ENCODE assay signal across 9 cellular contexts in the genomic region with DNA sequence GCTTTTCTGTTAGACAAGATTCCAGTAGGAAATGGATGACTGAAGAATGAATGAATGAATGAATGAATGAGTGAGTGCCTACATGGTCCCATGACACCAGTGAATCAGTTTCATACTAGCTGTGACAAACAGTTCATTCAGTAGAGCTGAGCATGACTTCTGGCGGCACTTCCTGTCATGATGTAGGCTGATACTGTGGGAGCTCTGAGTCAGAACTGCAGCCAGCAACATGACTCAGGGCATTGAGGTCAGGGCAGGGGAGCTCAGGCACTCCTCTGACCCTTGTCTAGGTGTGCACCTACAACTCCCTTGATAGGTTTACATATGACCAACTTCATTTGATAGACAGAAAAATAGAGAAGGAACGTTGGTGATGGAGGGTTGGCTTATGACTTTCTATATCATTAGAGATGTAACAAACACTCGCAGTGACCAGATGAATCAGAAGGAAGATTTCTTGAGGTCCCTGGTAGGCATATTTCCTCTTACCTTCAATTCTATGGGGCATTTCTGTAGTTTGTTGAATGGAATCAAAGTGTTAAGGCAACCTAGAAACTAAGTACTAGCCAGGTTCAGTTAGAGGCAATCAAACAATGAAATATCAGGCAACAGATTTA.
DNase-seq lines count a peak whose midpoint lies in the region; ATAC-seq and TF ChIP-seq lines count a peak whose summit lies in the region.
"Had no signal": no experiment of that assay in that cellular context is flagged by ENCODE, and none has a peak within 500 bp of the region (broad histone marks: within the 10 kb centered on the region; RNA-seq: fewer than 3 reads in every experiment).

No MANE protein-coding gene starts in this region.

- no peak overlapping the region for H3K4me3 Mint-ChIP-seq in activated CD4-positive, alpha-beta memory T cell treated with anti-CD3 and anti-CD28 coated beads, Interleukin-2, amount 10 ng/mL, durations not matched to agents 7 days and 5 days

- H3K27ac ChIP-seq in gastrocnemius medialis, result peak overlapping the region in 1 of 4 donors; percentile 3
- H3K27ac ChIP-seq: KMS-11 had no signal

- no peaks in the 10 kb centered on the region for H3K36me3 ChIP-seq in gastrocnemius medialis

- no peak overlapping the region for H3K4me3 ChIP-seq in gastrocnemius medialis

- CTCF ChIA-PET in activated CD4-positive, alpha-beta memory T cell treated with anti-CD3 and anti-CD28 coated beads, Interleukin-2, amount 10 ng/mL, durations not matched to agents 7 days and 5 days (lab: Charles Lee), result interaction anchor here (0.9 to 1.7 kb wide), 6 partner anchors 11 to 316 kb away, joined by 3 to 8 read pairs (median 4); no protein-coding TSS in a partner anchor

- peaks cover 3% of the 10 kb centered on the region for H3K36me3 Mint-ChIP-seq in activated CD4-positive, alpha-beta memory T cell treated with anti-CD3 and anti-CD28 coated beads, Interleukin-2, amount 10 ng/mL, durations not matched to agents 7 days and 5 days (ENCODE audit: low read depth)

- no peaks in the 10 kb centered on the region for H3K9me3 Mint-ChIP-seq in activated CD4-positive, alpha-beta memory T cell treated with anti-CD3 and anti-CD28 coated beads, Interleukin-2, amount 10 ng/mL, durations not matched to agents 7 days and 5 days

- POLR2A ChIA-PET in activated CD4-positive, alpha-beta memory T cell treated with anti-CD3 and anti-CD28 coated beads, Interleukin-2, amount 10 ng/mL, durations not matched to agents 7 days and 5 days (lab: Charles Lee), result interaction anchor here (0.6 to 1.4 kb wide), 6 partner anchors 9 to 517 kb away, joined by 3 to 5 read pairs (median 4); a partner anchor contains a TSS

- H3K9me3 ChIP-seq in gastrocnemius medialis, result no peaks in the 10 kb centered on the region

- peaks cover 0 to 8% of the 10 kb centered on the region in 2 donors for H3K4me1 ChIP-seq in gastrocnemius medialis

- no peak for TF ChIP-seq CTCF in gastrocnemius medialis (IDR thresholded peaks at IDR 0.05 in 4 of 5, conservative IDR thresholded peaks at IDR 0.05 in 1 of 5)

- no peaks in the 10 kb centered on the region for H3K27me3 ChIP-seq in gastrocnemius medialis

- intact Hi-C loops in gastrocnemius medialis (cut with DNase I; ENCODE audit: low total_unique reads), result no loop called here

- H3K4me1 Mint-ChIP-seq in activated CD4-positive, alpha-beta memory T cell treated with anti-CD3 and anti-CD28 coated beads, Interleukin-2, amount 10 ng/mL, durations not matched to agents 7 days and 5 days, result peaks cover 27% of the 10 kb centered on the region

- peak; percentile 99 for ATAC-seq in GM21619 (IDR thresholded peaks at IDR 0.05; ENCODE audit: unreplicated experiment)
- ATAC-seq in gastrocnemius medialis, result peak; percentile 90

- TF ChIP-seq POLR2A in gastrocnemius medialis (IDR thresholded peaks at IDR 0.05), result no peak

- DNase-seq in EH (ENCODE audit: low read depth) (peak; percentile 86), HuH-7 (ENCODE audit: low spot score) (peak; percentile 81), fibroblast of gingiva (ENCODE audit: low read depth) (peak; percentile 41), gastrocnemius medialis (peak; percentile 41 to 51), NCI-H2171 treated with DMSO at 0.1 percent for 48 hours (lab: John Stamatoyannopoulos, UW) (no peak), cortex of kidney (lab: John Stamatoyannopoulos, UW) (no peak)
- DNase-seq in activated CD4-positive, alpha-beta memory T cell treated with anti-CD3 and anti-CD28 coated beads, Interleukin-2, amount 10 ng/mL, durations not matched to agents 7 days and 5 days, result peak; percentile 86

- H3K27ac Mint-ChIP-seq in activated CD4-positive, alpha-beta memory T cell treated with anti-CD3 and anti-CD28 coated beads, Interleukin-2, amount 10 ng/mL, durations not matched to agents 7 days and 5 days, result peak overlapping the region; percentile 87

- no peaks in the 10 kb centered on the region for H3K27me3 Mint-ChIP-seq in activated CD4-positive, alpha-beta memory T cell treated with anti-CD3 and anti-CD28 coated beads, Interleukin-2, amount 10 ng/mL, durations not matched to agents 7 days and 5 days

- in situ Hi-C loops in gastrocnemius medialis (cut with MboI; ENCODE audit: low sequenced_read_pairs in 4 of 4), result loop anchor here in 3 of 4 donors (10.0 kb wide), 1 partner anchor 317 kb away; no protein-coding TSS in a partner anchor

Comparison
In these comparisons a context has a peak if more than half of its experiments do, and no peak if none do; other contexts are left out.
1. DNase-seq: peak in EH (single experiment), HuH-7 (single experiment), activated CD4-positive, alpha-beta memory T cell treated with anti-CD3 and anti-CD28 coated beads, Interleukin-2, amount 10 ng/mL, durations not matched to agents 7 days and 5 days (single experiment), fibroblast of gingiva (single experiment) and gastrocnemius medialis (2 of 2); none in NCI-H2171 treated with DMSO at 0.1 percent for 48 hours (single experiment) and cortex of kidney (single experiment).